Comparison of ENCODE assay signal across 8 cellular contexts in genomic region chr1:109986054-109986444, GRCh38. TPM values are rescaled to one million over a fixed set of nuclear protein-coding genes. Genes with fewer than 3 reads are reported as not detected.
DNase-seq lines count a peak whose midpoint lies in the region; ATAC-seq and TF ChIP-seq lines count a peak whose summit lies in the region.

No MANE protein-coding gene starts in this region.

- TF ChIP-seq CTCF in heart right ventricle (IDR thresholded peaks at IDR 0.05) (no peak), brain microvascular endothelial cell (IDR thresholded peaks at IDR 0.05; ENCODE audit: low read depth, low read length, missing control alignments) (no peak), mesothelial cell of epicardium (IDR thresholded peaks at IDR 0.05; ENCODE audit: unreplicated experiment) (no peak), uterus (IDR thresholded peaks at IDR 0.05) (no peak)

- H3K4me3 ChIP-seq in heart right ventricle, result peak overlapping the region; percentile 64 to 90 (median 82)
- peak overlapping the region; percentile 89 for H3K4me3 ChIP-seq in brain microvascular endothelial cell (ENCODE audit: low read depth, low read length)
- peak overlapping the region; percentile 65 to 88 for H3K4me3 ChIP-seq in uterus

- H3K27me3 ChIP-seq in heart right ventricle, result no peaks in the 10 kb centered on the region
- no peaks in the 10 kb centered on the region for H3K27me3 ChIP-seq in brain microvascular endothelial cell (replicated peaks)
- H3K27me3 ChIP-seq in uterus, result no peaks in the 10 kb centered on the region

- H3K9me3 Mint-ChIP-seq in mesothelial cell of epicardium, result no peaks in the 10 kb centered on the region

- H3K4me1 Mint-ChIP-seq in mesothelial cell of epicardium, result peaks cover 51% of the 10 kb centered on the region

- DNase-seq in heart right ventricle (no peak), left ventricle myocardium superior (no peak), brain microvascular endothelial cell (no peak), mesothelial cell of epicardium (ENCODE audit: low spot score in 2 of 2, unreplicated experiment in 2 of 2) (no peak), uterus (no peak), mesenteric fat pad (ENCODE audit: low spot score) (no peak)

- intact Hi-C loops in heart right ventricle (cut with DNase I), result loop anchor here in 7 of 10 donors (2.0 to 10.0 kb wide), 6 partner anchors 329 to 441 kb away; partner anchors contain the start of genes GNAI3 (in 3 of the 7) and GSTM4 (in 2 of the 7)
- intact Hi-C loops in left ventricle myocardium superior (cut with micrococcal nuclease), result no loop called here
- intact Hi-C loops in uterus (cut with DNase I; ENCODE audit: low total_unique reads), result loop anchor here (10.0 kb wide), 1 partner anchor 331 kb away; the partner anchor contains the start of gene GSTM4

- no peak for TF ChIP-seq POLR2A in uterus (IDR thresholded peaks at IDR 0.05)

- in situ Hi-C loops in brain microvascular endothelial cell (cut with HindIII; ENCODE audit: low pct_ligation_motif_present, low sequenced_read_pairs), result no loop called here

- ATAC-seq in heart right ventricle, result no peak
- ATAC-seq in left ventricle myocardium superior, result no peak
- no peak for ATAC-seq in GM18909 (IDR thresholded peaks at IDR 0.05; ENCODE audit: poor library complexity, unreplicated experiment)
- no peak for ATAC-seq in GM18861 (IDR thresholded peaks at IDR 0.05; ENCODE audit: unreplicated experiment)

- H3K4me3 Mint-ChIP-seq in mesothelial cell of epicardium, result peak overlapping the region; percentile 95

- peaks cover 3 to 69% (median 60%) of the 10 kb centered on the region in 9 donors for H3K4me1 ChIP-seq in heart right ventricle
- no peaks in the 10 kb centered on the region for H3K4me1 ChIP-seq in uterus

- peak overlapping the region; percentile 100 for H3K27ac Mint-ChIP-seq in mesothelial cell of epicardium

- WGBS in heart right ventricle, 2 donors, result 88 to 89% methylated on average over 3 of the region's 3 CpGs

- H3K36me3 Mint-ChIP-seq in mesothelial cell of epicardium, result peaks cover 11% of the 10 kb centered on the region

- H3K36me3 ChIP-seq in heart right ventricle (peaks cover 0 to 23% (median 0%) of the 10 kb centered on the region in 9 donors), brain microvascular endothelial cell (replicated peaks) (no peaks in the 10 kb centered on the region), uterus (no peaks in the 10 kb centered on the region)

- no peaks in the 10 kb centered on the region for H3K27me3 Mint-ChIP-seq in mesothelial cell of epicardium (ENCODE audit: low read depth)

- H3K9me3 ChIP-seq in heart right ventricle (no peaks in the 10 kb centered on the region), uterus (no peaks in the 10 kb centered on the region)

- peak overlapping the region in 5 of 10 donors; percentile 93 to 98 (median 98) for H3K27ac ChIP-seq in heart right ventricle
- H3K27ac ChIP-seq in brain microvascular endothelial cell, result no peak overlapping the region
- H3K27ac ChIP-seq in uterus, result peak overlapping the region in 1 of 2 donors; percentile 97

RNA-seq across cellular contexts. Expression of gene AHCYL1, which starts 1.5 kb away (rescaled TPM):
- total RNA-seq in heart right ventricle (10 to 100 TPM; 39.2 to 58.9 (median 48.7) TPM), left ventricle myocardium superior (43.8 TPM), mesothelial cell of epicardium (98.7 to 102 TPM (median 102 TPM) in 3 replicates), uterus (100 to 1,000 TPM in 1 of 4 donors, 10 to 100 TPM in 3; 51.2 to 183 (median 70.2) TPM), mesenteric fat pad (123 TPM)
- polyA plus RNA-seq in heart right ventricle, result 10 to 100 TPM; 21.9 to 24.2 TPM

RNA-seq across cellular contexts. Expression of gene STRIP1, which starts 48.4 kb away (rescaled TPM):
- total RNA-seq in heart right ventricle (10 to 100 TPM; 13.9 to 23.2 (median 18.9) TPM), left ventricle myocardium superior (17.2 TPM), mesothelial cell of epicardium (93.8 to 99.2 TPM (median 96.0 TPM) in 3 replicates), uterus (100 to 1,000 TPM in 1 of 4 donors, 10 to 100 TPM in 3; 17.1 to 102 (median 42.0) TPM), mesenteric fat pad (28.3 TPM)
- polyA plus RNA-seq in heart right ventricle, result 10 to 100 TPM; 10.3 to 12.3 TPM
